In the genomic region with DNA sequence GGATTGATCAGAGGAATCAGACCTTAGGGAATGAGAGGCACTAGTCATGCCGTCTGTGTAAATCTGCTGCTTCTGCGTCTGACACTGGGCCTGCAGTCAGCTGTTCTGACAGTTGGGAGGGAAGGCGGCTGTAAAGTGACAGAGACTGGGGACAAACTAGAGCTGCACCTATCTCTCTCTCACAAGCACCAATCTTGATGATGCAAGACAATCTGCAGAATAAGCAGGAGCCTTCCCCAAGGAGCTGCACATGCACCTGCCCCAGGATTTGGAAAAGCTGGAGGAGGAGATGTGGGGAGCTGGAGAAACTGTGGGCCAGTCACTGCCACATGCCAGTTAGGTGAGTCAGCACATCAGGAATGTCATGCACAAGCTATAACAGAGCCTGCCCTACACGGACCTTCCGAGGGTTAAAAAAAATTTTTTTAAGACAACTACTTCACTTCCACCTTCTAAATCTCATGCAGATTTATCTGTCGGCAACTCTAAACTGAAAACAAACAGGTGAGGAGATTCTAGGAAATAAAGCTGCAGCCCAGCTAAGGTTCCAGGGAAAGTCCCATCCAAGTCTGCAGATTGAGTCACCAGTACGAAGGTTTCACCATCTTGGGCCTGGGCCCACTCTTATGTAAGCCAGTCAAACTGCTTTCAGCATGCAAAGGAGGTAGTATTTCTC, we compare ENCODE assay signal across 8 cellular contexts. TPM values are rescaled to one million over a fixed set of nuclear protein-coding genes. Genes with fewer than 3 reads are reported as not detected.
A peak's percentile ranks its signal among the peaks of the same experiment; 100 is the strongest.
DNase-seq lines count a peak whose midpoint lies in the region; ATAC-seq, FAIRE-seq and TF ChIP-seq lines count a peak whose summit lies in the region.

No MANE protein-coding gene starts in this region.

- H3K4me1 Mint-ChIP-seq in WTC11 = peaks cover 36% of the 10 kb centered on the region

- no peak for TF ChIP-seq CTCF in WTC11 (IDR thresholded peaks at IDR 0.05)

- no peaks in the 10 kb centered on the region for H3K27me3 Mint-ChIP-seq in WTC11 (ENCODE audit: low read depth)

- H3K36me3 Mint-ChIP-seq in WTC11 = no peaks in the 10 kb centered on the region

- H3K27ac Mint-ChIP-seq in WTC11 = 0 out of 2 replicates have a peak overlapping the region, but pooled peaks have one; percentile 60

- no peaks in the 10 kb centered on the region for H3K9me3 Mint-ChIP-seq in WTC11

- POLR2A ChIA-PET in WTC11 (lab: Charles Lee) = interaction anchor here (0.6 kb wide), 1 partner anchor 31 kb away, joined by 4 read pairs; no protein-coding TSS in a partner anchor

- peak; percentile 84 for FAIRE-seq in H54 (lab: Jason Lieb, UNC)

- DNase-seq in H54 (ENCODE audit: insufficient read length, low spot score) = peak; percentile 73
- peak; percentile 27 for DNase-seq in WTC11 (ENCODE audit: low spot score)
- DNase-seq in left ventricle myocardium superior = peak; percentile 51
- peak; percentile 42 for DNase-seq in skeletal muscle cell (ENCODE audit: low read depth)
- no peak for DNase-seq in activated gamma-delta T cell treated with Interleukin-2 at 50 U/mL for 16 hours

- ATAC-seq in WTC11 (peak; percentile 76), left ventricle myocardium superior (peak; percentile 84), GM18517 (IDR thresholded peaks at IDR 0.05; ENCODE audit: unreplicated experiment) (no peak), HG02870 (IDR thresholded peaks at IDR 0.05; ENCODE audit: unreplicated experiment) (no peak), GM18519 (IDR thresholded peaks at IDR 0.05; ENCODE audit: low FRiP score, unreplicated experiment) (no peak)

- no peak overlapping the region for H3K4me3 ChIP-seq in skeletal muscle cell (ENCODE audit: low read depth, low read length)

- CTCF ChIA-PET in WTC11 (lab: Charles Lee) = interaction anchor here (0.5 to 1.6 kb wide), 6 partner anchors 15 to 618 kb away, joined by 3 to 9 read pairs (median 3); no protein-coding TSS in a partner anchor

- H3K4me3 Mint-ChIP-seq in WTC11 = no peak overlapping the region

- intact Hi-C loops in left ventricle myocardium superior (cut with micrococcal nuclease) = no loop called here

- TF ChIP-seq POLR2A in H54 (IDR thresholded peaks at IDR 0.05; ENCODE audit: low read depth, low read length) = no peak

TF ChIP-seq in WTC11, 78 proteins besides CTCF, POLR2A, EP300 and RAD21:
- TF ChIP-seq E2F4 (CRISPR knock-in tag; IDR thresholded peaks at IDR 0.05; ENCODE audit: borderline replicate concordance, low read depth) = no peak
- TF ChIP-seq GABPB1 (CRISPR knock-in tag; IDR thresholded peaks at IDR 0.05) = no peak
- TF ChIP-seq MXD4 (CRISPR knock-in tag; IDR thresholded peaks at IDR 0.05; ENCODE audit: borderline replicate concordance) = no peak
- no peak for TF ChIP-seq ZNF396 (CRISPR knock-in tag; IDR thresholded peaks at IDR 0.05; ENCODE audit: borderline replicate concordance)
- TF ChIP-seq, protein P1, sequence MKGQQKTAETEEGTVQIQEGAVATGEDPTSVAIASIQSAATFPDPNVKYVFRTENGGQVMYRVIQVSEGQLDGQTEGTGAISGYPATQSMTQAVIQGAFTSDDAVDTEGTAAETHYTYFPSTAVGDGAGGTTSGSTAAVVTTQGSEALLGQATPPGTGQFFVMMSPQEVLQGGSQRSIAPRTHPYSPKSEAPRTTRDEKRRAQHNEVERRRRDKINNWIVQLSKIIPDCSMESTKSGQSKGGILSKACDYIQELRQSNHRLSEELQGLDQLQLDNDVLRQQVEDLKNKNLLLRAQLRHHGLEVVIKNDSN (CRISPR knock-in tag; IDR thresholded peaks at IDR 0.05) = no peak

RNA-seq across cellular contexts. Expression of gene ENO4, which starts 39.2 kb away (rescaled TPM):
- total RNA-seq in WTC11 (2021) (0.27 to 1.1 TPM (median 0.42 TPM) in 3 replicates), left ventricle myocardium superior (0.64 TPM)

Comparison
In these comparisons a context has a peak if more than half of its experiments do, and no peak if none do; other contexts are left out.
1. ATAC-seq: peak in WTC11 (single experiment) and left ventricle myocardium superior (single experiment); none in GM18517 (single experiment), HG02870 (single experiment) and GM18519 (single experiment).